ENCODE assay signal across 27 cellular contexts in genomic region chr12:115606040-115606439, GRCh38.
"Had no signal": no experiment of that assay in that cellular context is flagged by ENCODE, and none has a peak within 500 bp of the region (broad histone marks: within the 10 kb centered on the region; RNA-seq: fewer than 3 reads in every experiment).

No MANE protein-coding gene starts in this region.

- H3K4me3 Mint-ChIP-seq: naive thymus-derived CD4-positive, alpha-beta T cell; natural killer cell; nephron; neural crest cell; stimulated activated effector memory CD8-positive, alpha-beta T cell treated with anti-CD3 and anti-CD28 coated beads, Interleukin-12 subunit alpha, Interleukin-12 subunit beta, amount 100 ng/mL, for 72 hours; stimulated activated naive B cell treated with anti-CD40 and anti-IgM and Interleukin-4, amounts not matched to agents 10 μg/mL and 1 μg/mL and 100 μg/mL, for 72 hours; stimulated activated naive CD8-positive, alpha-beta T cell treated with anti-CD3 and anti-CD28 coated beads, Interleukin-15, Interleukin-2, amounts not matched to agents 100 ng/mL and 50 ng/mL, for 24 hours had no signal

- ATAC-seq: naive thymus-derived CD4-positive, alpha-beta T cell; natural killer cell; pancreas; right cardiac atrium; right lobe of liver; stimulated activated effector memory CD8-positive, alpha-beta T cell treated with anti-CD3 and anti-CD28 coated beads, Interleukin-12 subunit alpha, Interleukin-12 subunit beta, amount 100 ng/mL, for 72 hours; stimulated activated naive B cell treated with anti-CD40 and anti-IgM and Interleukin-4, amounts not matched to agents 10 μg/mL and 1 μg/mL and 100 μg/mL, for 72 hours had no signal

- H3K27ac Mint-ChIP-seq: naive thymus-derived CD4-positive, alpha-beta T cell; natural killer cell; nephron; stimulated activated effector memory CD8-positive, alpha-beta T cell treated with anti-CD3 and anti-CD28 coated beads, Interleukin-12 subunit alpha, Interleukin-12 subunit beta, amount 100 ng/mL, for 72 hours; stimulated activated naive B cell treated with anti-CD40 and anti-IgM and Interleukin-4, amounts not matched to agents 10 μg/mL and 1 μg/mL and 100 μg/mL, for 72 hours; stimulated activated naive CD8-positive, alpha-beta T cell treated with anti-CD3 and anti-CD28 coated beads, Interleukin-15, Interleukin-2, amounts not matched to agents 100 ng/mL and 50 ng/mL, for 24 hours had no signal

- H3K4me3 ChIP-seq: pancreas, prostate gland, right lobe of liver, sigmoid colon, stomach, thoracic aorta, thyroid gland, tibial nerve, upper lobe of left lung, vagina had no signal

- H3K36me3 ChIP-seq: neutrophil, pancreas, prostate gland, right lobe of liver, sigmoid colon, stomach, thoracic aorta, thyroid gland, tibial nerve, upper lobe of left lung, vagina had no signal

- H3K9me3 Mint-ChIP-seq: nephron; stimulated activated naive B cell treated with anti-CD40 and anti-IgM and Interleukin-4, amounts not matched to agents 10 μg/mL and 1 μg/mL and 100 μg/mL, for 72 hours; stimulated activated naive CD8-positive, alpha-beta T cell treated with anti-CD3 and anti-CD28 coated beads, Interleukin-15, Interleukin-2, amounts not matched to agents 100 ng/mL and 50 ng/mL, for 24 hours had no signal

- H3K27me3 ChIP-seq: right lobe of liver, thyroid gland, tibial nerve, upper lobe of left lung, vagina had no signal

- DNase-seq: naive thymus-derived CD4-positive, alpha-beta T cell; natural killer cell; nucleus accumbens; pancreas; right cardiac atrium; right lobe of liver; sigmoid colon; small intestine; stimulated activated CD4-positive, alpha-beta T cell treated with anti-CD3 and anti-CD28 coated beads, Interleukin-15, amount 100 ng/mL, for 24 hours; stimulated activated CD4-positive, alpha-beta T cell treated with anti-CD3 and anti-CD28 coated beads, Interleukin-2, amount 100 ng/mL, for 24 hours; stimulated activated CD4-positive, alpha-beta T cell treated with anti-CD3 and anti-CD28 coated beads, Interleukin-2, amount 100 ng/mL, for 48 hours; stimulated activated CD4-positive, alpha-beta T cell treated with anti-CD3 and anti-CD28 coated beads, Interleukin-4, amount 100 ng/mL, for 24 hours; stimulated activated naive B cell treated with anti-CD40 and anti-IgM and Interleukin-4, amounts not matched to agents 10 μg/mL and 1 μg/mL and 100 μg/mL, for 72 hours; stimulated activated naive CD4-positive, alpha-beta T cell treated with Interleukin-2 at 50 U/mL for 16 hours; stomach; thyroid gland; trophoblast cell had no signal

- H3K27ac ChIP-seq: neutrophil, pancreas, prostate gland, right lobe of liver, sigmoid colon, stomach, thoracic aorta, thyroid gland, tibial nerve, upper lobe of left lung, vagina had no signal

- H3K4me1 Mint-ChIP-seq: naive thymus-derived CD4-positive, alpha-beta T cell; natural killer cell; nephron; stimulated activated effector memory CD8-positive, alpha-beta T cell treated with anti-CD3 and anti-CD28 coated beads, Interleukin-12 subunit alpha, Interleukin-12 subunit beta, amount 100 ng/mL, for 72 hours; stimulated activated naive B cell treated with anti-CD40 and anti-IgM and Interleukin-4, amounts not matched to agents 10 μg/mL and 1 μg/mL and 100 μg/mL, for 72 hours had no signal

- H3K36me3 Mint-ChIP-seq: naive thymus-derived CD4-positive, alpha-beta T cell; natural killer cell; stimulated activated effector memory CD8-positive, alpha-beta T cell treated with anti-CD3 and anti-CD28 coated beads, Interleukin-12 subunit alpha, Interleukin-12 subunit beta, amount 100 ng/mL, for 72 hours; stimulated activated naive B cell treated with anti-CD40 and anti-IgM and Interleukin-4, amounts not matched to agents 10 μg/mL and 1 μg/mL and 100 μg/mL, for 72 hours had no signal

- H3K4me1 ChIP-seq: pancreas, prostate gland, right lobe of liver, sigmoid colon, stomach, thyroid gland, tibial nerve, upper lobe of left lung, vagina had no signal

- H3K9me3 ChIP-seq: neutrophil, pancreas, prostate gland, right lobe of liver, sigmoid colon, stomach, thoracic aorta, thyroid gland, upper lobe of left lung, vagina had no signal
